In the genomic region with DNA sequence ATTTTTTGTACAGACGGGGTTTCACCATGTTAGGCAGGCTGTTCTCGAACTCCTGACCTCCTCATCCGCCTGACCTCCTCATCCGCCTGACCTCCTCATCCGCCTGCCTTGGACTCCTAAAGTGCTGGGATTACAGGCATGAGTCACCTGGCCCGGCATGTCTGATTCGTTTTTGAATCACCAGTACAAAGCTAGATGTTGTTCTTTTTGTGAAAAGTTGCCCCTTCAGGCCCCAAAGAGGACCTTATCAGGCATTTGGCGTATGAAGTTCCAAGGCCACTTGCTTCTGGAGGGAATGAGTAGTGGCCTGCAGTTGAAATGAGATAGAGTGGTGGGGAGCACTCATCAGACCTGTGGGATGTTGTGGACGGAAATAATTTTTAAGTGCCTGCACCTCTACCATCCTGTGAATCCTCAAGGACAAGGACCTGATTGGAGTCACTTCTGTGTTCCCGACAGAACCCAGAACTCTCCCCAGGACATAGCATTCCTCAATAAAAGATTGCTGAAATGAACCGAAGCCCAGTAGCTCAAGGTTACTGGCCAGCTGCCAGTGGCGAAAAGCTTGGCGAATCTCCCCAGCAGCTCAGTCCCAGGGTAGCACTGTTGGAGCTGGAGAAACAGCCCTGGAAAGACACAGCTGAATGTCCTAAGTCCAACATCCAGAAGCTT, we compare ENCODE assay signal across 9 cellular contexts. TPM values are rescaled to one million over a fixed set of nuclear protein-coding genes. Genes with fewer than 3 reads are reported as not detected.
DNase-seq lines count a peak whose midpoint lies in the region; TF ChIP-seq lines count a peak whose summit lies in the region.
"Had no signal": no experiment of that assay in that cellular context is flagged by ENCODE, and none has a peak within 500 bp of the region (broad histone marks: within the 10 kb centered on the region; RNA-seq: fewer than 3 reads in every experiment).

No MANE protein-coding gene starts in this region.

- no peak for TF ChIP-seq CTCF in smooth muscle cell (IDR thresholded peaks at IDR 0.05; ENCODE audit: borderline replicate concordance, insufficient read depth, poor library complexity, severe bottlenecking)

- intact Hi-C loops in posterior cingulate gyrus (cut with DNase I): no loop called here

- no peaks in the 10 kb centered on the region for H3K4me1 ChIP-seq in smooth muscle cell (ENCODE audit: low read depth)

- H4K20me1 ChIP-seq in smooth muscle cell (ENCODE audit: low read depth): no peaks in the 10 kb centered on the region

- DNase-seq in Daoy (ENCODE audit: low read depth): peak; percentile 56
- DNase-seq in anterior cingulate cortex (lab: John Stamatoyannopoulos, UW): peak in 42 of 58 donors; percentile 9 to 78 (median 40)
- peak; percentile 57 for DNase-seq in globus pallidus (ENCODE audit: low spot score)
- DNase-seq in posterior cingulate gyrus: peak in 6 of 10 donors; percentile 18 to 73 (median 51)
- DNase-seq in smooth muscle cell (lab: John Stamatoyannopoulos, UW; ENCODE audit: unreplicated experiment): no peak
- no peak for DNase-seq in T-helper 2 cell
- no peak for DNase-seq in COLO829 (ENCODE audit: low spot score)
- no peak for DNase-seq in effector CD4-positive, alpha-beta T cell
- DNase-seq: CD8-positive, alpha-beta T cell had no signal

- H3F3A ChIP-seq in smooth muscle cell (ENCODE audit: low read depth): no peaks in the 10 kb centered on the region

- H3K79me2 ChIP-seq in smooth muscle cell (ENCODE audit: low read depth): no peaks in the 10 kb centered on the region

- WGBS in smooth muscle cell (ENCODE audit: low lambda C conversion rate): 65% methylated on average over 13 of the region's 13 CpGs

- no peak overlapping the region for H3K4me2 ChIP-seq in smooth muscle cell

- H2AFZ ChIP-seq in smooth muscle cell (ENCODE audit: low read depth): no peak overlapping the region

- H3K27ac ChIP-seq in smooth muscle cell (ENCODE audit: low read depth): no peak overlapping the region

- no peaks in the 10 kb centered on the region for H3K9me3 ChIP-seq in smooth muscle cell (replicated peaks; ENCODE audit: low read depth)

- no peaks in the 10 kb centered on the region for H3K36me3 ChIP-seq in smooth muscle cell (ENCODE audit: low read depth)

- H3K4me3 ChIP-seq in smooth muscle cell: no peak overlapping the region

- peaks cover 14% of the 10 kb centered on the region for H3K27me3 ChIP-seq in smooth muscle cell (ENCODE audit: low read depth)

- no peak overlapping the region for H3K9ac ChIP-seq in smooth muscle cell (ENCODE audit: low read depth)

RNA-seq across cellular contexts. Expression of a gene that starts 50.1 kb away (rescaled TPM):
- 1,230 and 1,593 TPM in 2 replicates for total RNA-seq in Daoy (2014; rRNA removed; shearing (Covaris generic))
- total RNA-seq in smooth muscle cell: 708 and 831 TPM in 2 replicates
- 879 and 884 TPM in 2 replicates for polyA plus RNA-seq in smooth muscle cell

Comparison
In these comparisons a context has a peak if more than half of its experiments do, and no peak if none do; other contexts are left out.
1. DNase-seq: peak in Daoy (single experiment), anterior cingulate cortex (42 of 58), globus pallidus (single experiment) and posterior cingulate gyrus (6 of 10); none in smooth muscle cell (single experiment), T-helper 2 cell (0 of 5), COLO829 (single experiment) and effector CD4-positive, alpha-beta T cell (single experiment).